13 cellular contexts compared by ENCODE assay signal in the genomic region with DNA sequence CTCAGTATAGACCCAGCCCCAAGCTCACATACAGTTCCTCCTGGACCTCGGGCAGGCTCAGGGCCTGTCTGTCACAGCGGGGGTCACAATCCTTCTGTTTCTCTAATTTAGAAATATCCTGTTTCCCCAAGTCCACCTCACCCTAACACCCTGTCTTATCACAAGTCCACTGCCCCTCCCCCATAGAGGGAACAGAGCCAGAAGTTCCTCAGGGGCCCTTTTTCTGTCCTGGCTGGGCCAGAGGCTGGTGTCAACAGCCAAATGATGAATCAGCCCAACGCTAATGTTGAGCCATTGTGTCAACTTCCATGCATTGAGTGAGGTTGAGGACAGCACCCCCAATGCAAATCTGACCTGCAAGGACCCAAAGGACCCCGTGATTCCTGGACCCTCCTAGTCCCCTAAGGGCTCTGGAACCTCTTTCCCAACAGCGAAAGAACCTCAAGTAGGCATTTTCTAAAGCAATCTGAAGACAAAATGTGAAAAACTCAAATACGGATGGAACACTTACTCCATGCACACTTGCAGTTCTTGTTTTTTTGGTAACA. TPM values are rescaled to one million over a fixed set of nuclear protein-coding genes. Genes with fewer than 3 reads are reported as not detected.
DNase-seq lines count a peak whose midpoint lies in the region; ATAC-seq and TF ChIP-seq lines count a peak whose summit lies in the region.
"Had no signal": no experiment of that assay in that cellular context is flagged by ENCODE, and none has a peak within 500 bp of the region (broad histone marks: within the 10 kb centered on the region; RNA-seq: fewer than 3 reads in every experiment).

No MANE protein-coding gene starts in this region.

- WGBS in IMR-90 (ENCODE audit: extremely low coverage in 2 of 2, insufficient read length in 1 of 2), 2 experiments: 50% methylated on average over 2 of the region's 6 CpGs; no CpG with 5 or more reads in 1 of the 2 experiments

- H4K20me1 ChIP-seq in IMR-90 (ENCODE audit: insufficient read depth, low read length): no peaks in the 10 kb centered on the region

- intact Hi-C loops in IMR-90 (cut with micrococcal nuclease) (no loop called here), left ventricle myocardium inferior (cut with micrococcal nuclease) (no loop called here)

- no peak overlapping the region for H3K4ac ChIP-seq in IMR-90 (ENCODE audit: low read depth, low read length)

- no peak overlapping the region for H2BK20ac ChIP-seq in IMR-90 (ENCODE audit: low read depth, low read length)

- H3K4me2 ChIP-seq in IMR-90 (ENCODE audit: low read depth, low read length): no peak overlapping the region

- H3K27me3 ChIP-seq in IMR-90 (ENCODE audit: control insufficient read depth, insufficient read depth, low read length) (peaks cover 26% of the 10 kb centered on the region), adipocyte (replicated peaks; ENCODE audit: control insufficient read depth, insufficient read depth, low read length) (no peaks in the 10 kb centered on the region), left ventricle myocardium inferior (ENCODE audit: low read depth) (no peaks in the 10 kb centered on the region)
- H3K27me3 ChIP-seq: SJSA1 had no signal

- H3K36me3 ChIP-seq in IMR-90 (ENCODE audit: control insufficient read depth, insufficient read depth, low read length): no peaks in the 10 kb centered on the region
- no peaks in the 10 kb centered on the region for H3K36me3 ChIP-seq in adipocyte (ENCODE audit: control insufficient read depth, insufficient read depth, low read length, severe bottlenecking)
- H3K36me3 ChIP-seq in left ventricle myocardium inferior: peaks cover 4% of the 10 kb centered on the region
- H3K36me3 ChIP-seq: SJSA1 had no signal

- H3K9me1 ChIP-seq in IMR-90 (ENCODE audit: insufficient read depth, low read length): no peaks in the 10 kb centered on the region

- no peak for TF ChIP-seq POLR2A in IMR-90 (IDR thresholded peaks at IDR 0.05; ENCODE audit: low read depth, low read length)

- CTCF ChIA-PET in IMR-90 (lab: Yijun Ruan, JAX): no interaction called here

- in situ Hi-C loops in IMR-90 (cut with MboI; ENCODE audit: low sequenced_read_pairs): no loop called here

- TF ChIP-seq CTCF in IMR-90 (conservative IDR thresholded peaks at IDR 0.05; ENCODE audit: low read depth, low read length) (no peak), left ventricle myocardium inferior (IDR thresholded peaks at IDR 0.05; ENCODE audit: borderline replicate concordance) (no peak)

- no peak overlapping the region for H3K9ac ChIP-seq in IMR-90 (ENCODE audit: low read depth, low read length)
- peak overlapping the region; percentile 73 for H3K9ac ChIP-seq in adipocyte (ENCODE audit: low read length)

- no peak overlapping the region for H3K14ac ChIP-seq in IMR-90 (replicated peaks; ENCODE audit: low read depth, low read length)

- no peak overlapping the region for H3K27ac ChIP-seq in IMR-90 (ENCODE audit: insufficient read depth, low read length)
- H3K27ac ChIP-seq in left ventricle myocardium inferior (replicated peaks): peak overlapping the region; percentile 90
- peak overlapping the region in 17 of 21 experiments; percentile 2 to 80 (median 60) for H3K27ac ChIP-seq in skin epidermis
- H3K27ac ChIP-seq: C4-2B, SJSA1 had no signal

- no peak overlapping the region for H4K8ac ChIP-seq in IMR-90 (ENCODE audit: low read depth in 2 of 2, low read length in 2 of 2)

- H3K79me1 ChIP-seq in IMR-90 (ENCODE audit: low read depth in 1 of 2, low read length in 2 of 2): no peaks in the 10 kb centered on the region

- H3K18ac ChIP-seq in IMR-90 (ENCODE audit: low read depth, low read length): no peak overlapping the region

- no peak overlapping the region for H4K5ac ChIP-seq in IMR-90 (ENCODE audit: low read depth, low read length)

- no peak overlapping the region for H2AK5ac ChIP-seq in IMR-90 (ENCODE audit: low read depth, low read length)

- H2BK15ac ChIP-seq in IMR-90 (ENCODE audit: low read depth, low read length): no peak overlapping the region

- no TSS peak for BruUV-seq in IMR-90 (replicated peaks; lab: Mats Ljungman, UMichigan)

- peak overlapping the region; percentile 22 for H2AK9ac ChIP-seq in IMR-90 (replicated peaks; ENCODE audit: low read depth, low read length, poor library complexity)

- no peak for TF ChIP-seq RAD21 in IMR-90 (IDR thresholded peaks at IDR 0.05; ENCODE audit: low read length)

- dilution Hi-C loops in IMR-90 (cut with HindIII; ENCODE audit: low sequenced_read_pairs, unreplicated experiment): no loop called here

- POLR2A ChIA-PET in IMR-90 (lab: Charles Lee; ENCODE audit: unreplicated experiment): no interaction called here

- H3K4me3 ChIP-seq in IMR-90 (ENCODE audit: insufficient read depth, low read depth, low read length) (no peak overlapping the region), adipocyte (ENCODE audit: low read length) (peak overlapping the region; percentile 22), left ventricle myocardium inferior (no peak overlapping the region), skin epidermis (no peak overlapping the region)
- H3K4me3 ChIP-seq: SJSA1 had no signal

- H3K56ac ChIP-seq in IMR-90 (ENCODE audit: extremely low read depth, insufficient read depth, low read length): no peak overlapping the region

- no peak overlapping the region for H4K91ac ChIP-seq in IMR-90 (ENCODE audit: insufficient read depth, low read depth, low read length)

- ATAC-seq in IMR-90 (ENCODE audit: low read depth) (no peak), HG03432 (IDR thresholded peaks at IDR 0.05; ENCODE audit: unreplicated experiment) (no peak)

- no peak overlapping the region for H2BK5ac ChIP-seq in IMR-90 (ENCODE audit: low read depth, low read length, poor library complexity, severe bottlenecking)

- no peak overlapping the region for H3K23ac ChIP-seq in IMR-90 (ENCODE audit: low read depth, low read length)

- H3K4me1 ChIP-seq in IMR-90 (ENCODE audit: control insufficient read depth, insufficient read depth, low read length) (peaks cover 6% of the 10 kb centered on the region), adipocyte (ENCODE audit: control insufficient read depth, insufficient read depth, low read length) (peaks cover 72% of the 10 kb centered on the region), left ventricle myocardium inferior (peaks cover 98% of the 10 kb centered on the region)

- H2BK120ac ChIP-seq in IMR-90 (ENCODE audit: low read depth, low read length): no peak overlapping the region

- H3K9me3 ChIP-seq in IMR-90 (ENCODE audit: control insufficient read depth, insufficient read depth, low read length) (no peaks in the 10 kb centered on the region), adipocyte (ENCODE audit: control insufficient read depth, low read length) (no peaks in the 10 kb centered on the region), left ventricle myocardium inferior (replicated peaks) (no peaks in the 10 kb centered on the region)
- H3K9me3 ChIP-seq: SJSA1 had no signal

- H2AFZ ChIP-seq in IMR-90 (replicated peaks; ENCODE audit: low read length, poor library complexity): no peak overlapping the region

- no peak for DNase-seq in IMR-90
- DNase-seq in adipocyte (ENCODE audit: low read depth): no peak
- DNase-seq in left ventricle myocardium inferior: peak; percentile 69
- no peak for DNase-seq in NCI-H1436 (lab: John Stamatoyannopoulos, UW)
- DNase-seq in stimulated activated CD4-positive, alpha-beta T cell treated with anti-CD3 and anti-CD28 coated beads, Interleukin-15, amount 100 ng/mL, for 24 hours: no peak
- DNase-seq in 8988T: no peak
- DNase-seq: activated CD4-positive, alpha-beta T cell treated with anti-CD3 and anti-CD28 coated beads for 1 hour; activated effector memory CD4-positive, alpha-beta T cell treated with anti-CD3 and anti-CD28 coated beads, Interleukin-2, amount 50 U/mL, for 16 hours; KG1 had no signal

TF ChIP-seq in IMR-90, 13 proteins besides CTCF, POLR2A, EP300 and RAD21:
- TF ChIP-seq, protein P1, sequence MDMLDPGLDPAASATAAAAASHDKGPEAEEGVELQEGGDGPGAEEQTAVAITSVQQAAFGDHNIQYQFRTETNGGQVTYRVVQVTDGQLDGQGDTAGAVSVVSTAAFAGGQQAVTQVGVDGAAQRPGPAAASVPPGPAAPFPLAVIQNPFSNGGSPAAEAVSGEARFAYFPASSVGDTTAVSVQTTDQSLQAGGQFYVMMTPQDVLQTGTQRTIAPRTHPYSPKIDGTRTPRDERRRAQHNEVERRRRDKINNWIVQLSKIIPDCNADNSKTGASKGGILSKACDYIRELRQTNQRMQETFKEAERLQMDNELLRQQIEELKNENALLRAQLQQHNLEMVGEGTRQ (IDR thresholded peaks at IDR 0.05; ENCODE audit: low read depth, low read length): no peak
- TF ChIP-seq NFE2L2 (IDR thresholded peaks at IDR 0.05; ENCODE audit: low read depth, low read length) (no peak), CHD1 (IDR thresholded peaks at IDR 0.05; ENCODE audit: low read depth, low read length) (no peak), MAFK (IDR thresholded peaks at IDR 0.05; ENCODE audit: low read depth, low read length) (no peak), BHLHE40 (IDR thresholded peaks at IDR 0.05; ENCODE audit: low read depth, low read length) (no peak), FOS (IDR thresholded peaks at IDR 0.05; ENCODE audit: low read depth, low read length) (no peak), SMC3 (IDR thresholded peaks at IDR 0.05; ENCODE audit: low read depth, low read length) (no peak), RFX5 (IDR thresholded peaks at IDR 0.05; ENCODE audit: low read depth, low read length) (no peak), RCOR1 (IDR thresholded peaks at IDR 0.05; ENCODE audit: insufficient replicate concordance, low read length) (no peak)
- TF ChIP-seq, protein P2, sequence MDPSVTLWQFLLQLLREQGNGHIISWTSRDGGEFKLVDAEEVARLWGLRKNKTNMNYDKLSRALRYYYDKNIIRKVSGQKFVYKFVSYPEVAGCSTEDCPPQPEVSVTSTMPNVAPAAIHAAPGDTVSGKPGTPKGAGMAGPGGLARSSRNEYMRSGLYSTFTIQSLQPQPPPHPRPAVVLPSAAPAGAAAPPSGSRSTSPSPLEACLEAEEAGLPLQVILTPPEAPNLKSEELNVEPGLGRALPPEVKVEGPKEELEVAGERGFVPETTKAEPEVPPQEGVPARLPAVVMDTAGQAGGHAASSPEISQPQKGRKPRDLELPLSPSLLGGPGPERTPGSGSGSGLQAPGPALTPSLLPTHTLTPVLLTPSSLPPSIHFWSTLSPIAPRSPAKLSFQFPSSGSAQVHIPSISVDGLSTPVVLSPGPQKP (IDR thresholded peaks at IDR 0.05; ENCODE audit: borderline replicate concordance, low read depth, low read length): no peak

RNA-seq across cellular contexts. Expression of a gene that starts 58.6 kb away (rescaled TPM):
- total RNA-seq in IMR-90 (2012; rRNA removed) (not detected in 2 replicates), left ventricle myocardium inferior (106 TPM)
- polyA plus RNA-seq in IMR-90 (2012; rRNA removed): not detected in 2 replicates
- polyA plus RNA-seq in IMR-90 (2012; cell fraction: cytosol; rRNA removed): not detected in 2 replicates
- not detected in 2 replicates for polyA plus RNA-seq in IMR-90 (2012; cell fraction: nucleus; rRNA removed; ENCODE audit: low replicate concordance)
- total RNA-seq: SJSA1 had no signal

Comparison
In these comparisons a context has a peak if more than half of its experiments do, and no peak if none do; other contexts are left out.
1. RNA of a gene that starts 58.6 kb away (total RNA-seq): 106 TPM in left ventricle myocardium inferior (single experiment); not detected in IMR-90; every median in the first group is over 100 times any median in the second.